In the genomic region with DNA sequence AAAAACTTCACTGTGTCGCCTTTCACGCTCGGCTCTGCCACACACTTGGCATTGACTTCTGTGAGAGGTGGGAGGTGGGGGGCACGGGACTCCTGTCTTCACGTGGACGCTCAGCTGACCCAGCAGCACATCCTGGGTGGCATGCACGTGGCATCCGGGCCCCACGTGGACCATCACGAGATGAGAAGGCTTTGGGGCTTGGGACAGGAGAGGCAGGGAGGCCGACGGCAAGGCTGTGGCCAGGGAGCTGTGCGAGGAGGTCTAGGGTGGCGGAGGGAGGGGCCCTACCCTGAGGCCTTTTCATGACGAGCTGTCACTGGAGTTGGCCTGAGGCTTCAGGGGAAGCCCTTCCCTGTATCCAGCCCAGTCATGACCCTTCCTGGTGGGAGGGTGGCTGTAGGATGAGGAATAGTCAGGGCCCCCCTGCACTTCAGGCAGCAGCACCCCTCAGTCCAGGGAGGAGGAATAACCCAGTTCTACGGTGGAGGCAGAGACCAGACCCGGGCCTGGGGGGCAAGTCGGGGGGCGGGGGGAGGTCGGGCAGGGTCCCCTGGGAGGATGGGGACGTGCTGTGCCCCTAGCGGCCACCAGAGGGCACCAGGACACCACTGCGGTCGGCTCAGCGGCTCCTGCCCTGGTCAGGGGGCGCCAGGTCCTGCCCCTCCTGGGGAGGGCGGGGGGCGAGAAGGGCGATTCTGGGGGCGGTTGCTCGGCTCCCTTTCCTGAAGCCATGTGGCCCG, we compare ENCODE assay signal across 7 cellular contexts. TPM values are rescaled to one million over a fixed set of nuclear protein-coding genes. Genes with fewer than 3 reads are reported as not detected.
DNase-seq lines count a peak whose midpoint lies in the region; ATAC-seq and TF ChIP-seq lines count a peak whose summit lies in the region.
"Had no signal": no experiment of that assay in that cellular context is flagged by ENCODE, and none has a peak within 500 bp of the region (broad histone marks: within the 10 kb centered on the region; RNA-seq: fewer than 3 reads in every experiment).

No MANE protein-coding gene starts in this region.

- H3K79me2 ChIP-seq in DND-41 (ENCODE audit: insufficient read depth, low read length) = no peaks in the 10 kb centered on the region
- no peaks in the 10 kb centered on the region for H3K79me2 ChIP-seq in SU-DHL-6 (ENCODE audit: insufficient read depth, low read length)

- H3K4me3 ChIP-seq in DND-41 (ENCODE audit: low read depth in 1 of 2, low read length in 2 of 2) (no peak overlapping the region), SU-DHL-6 (ENCODE audit: insufficient read depth, low read length, poor library complexity, severe bottlenecking) (no peak overlapping the region), coronary artery (peak overlapping the region; percentile 40), gastrocnemius medialis (peak overlapping the region in 3 of 4 donors; percentile 37 to 39 (median 37))

- H3F3A ChIP-seq in SU-DHL-6 (ENCODE audit: insufficient read depth) = no peaks in the 10 kb centered on the region

- peak; percentile 88 for ATAC-seq in DND-41 (ENCODE audit: insufficient read depth, low read depth)
- no peak for ATAC-seq in gastrocnemius medialis

- peaks cover 12% of the 10 kb centered on the region for H4K20me1 ChIP-seq in DND-41 (ENCODE audit: insufficient read depth, low read length)
- H4K20me1 ChIP-seq in SU-DHL-6 (ENCODE audit: low read depth, low read length) = no peaks in the 10 kb centered on the region

- TF ChIP-seq POLR2A in gastrocnemius medialis (IDR thresholded peaks at IDR 0.05) = no peak

- DNase-seq in DND-41 (peak; percentile 61), coronary artery (ENCODE audit: low spot score) (no peak), gastrocnemius medialis (peak in 1 of 2 donors; percentile 60), NCI-H1436 treated with DMSO at 0.1 percent for 48 hours (lab: John Stamatoyannopoulos, UW) (no peak), NCI-H446 treated with DMSO at 0.1 percent for 48 hours (lab: John Stamatoyannopoulos, UW) (no peak)

- intact Hi-C loops in gastrocnemius medialis (cut with DNase I; ENCODE audit: low total_unique reads) = loop anchor here (1.0 to 5.0 kb wide), 2 partner anchors 80 to 363 kb away; partner anchors contain the start of gene DVL1

- no peak overlapping the region for H3K9ac ChIP-seq in DND-41 (ENCODE audit: low read depth, low read length)
- H3K9ac ChIP-seq in SU-DHL-6 (ENCODE audit: low read length) = no peak overlapping the region

- H3K27me3 ChIP-seq in DND-41 (ENCODE audit: insufficient read depth, low read length, poor library complexity) (no peaks in the 10 kb centered on the region), SU-DHL-6 (ENCODE audit: low read length) (no peaks in the 10 kb centered on the region), gastrocnemius medialis (no peaks in the 10 kb centered on the region)

- H3K36me3 ChIP-seq in DND-41 (ENCODE audit: insufficient read depth, low read length) (no peaks in the 10 kb centered on the region), SU-DHL-6 (ENCODE audit: low read length) (no peaks in the 10 kb centered on the region), gastrocnemius medialis (no peaks in the 10 kb centered on the region)

- in situ Hi-C loops in gastrocnemius medialis (cut with MboI; ENCODE audit: low sequenced_read_pairs in 4 of 4) = loop anchor here in 2 of 4 donors (10.0 kb wide), 1 partner anchor 81 kb away; no protein-coding TSS in a partner anchor

- no peaks in the 10 kb centered on the region for H3K9me2 ChIP-seq in SU-DHL-6 (replicated peaks; ENCODE audit: insufficient read depth, low read length)

- H3K27ac ChIP-seq in DND-41 (ENCODE audit: low read length) (no peak overlapping the region), SU-DHL-6 (ENCODE audit: low read depth, low read length) (no peak overlapping the region), coronary artery (no peak overlapping the region), gastrocnemius medialis (peak overlapping the region; percentile 100)

- H3K9me3 ChIP-seq in DND-41 (ENCODE audit: insufficient read depth, low read length, severe bottlenecking) = no peaks in the 10 kb centered on the region
- no peaks in the 10 kb centered on the region for H3K9me3 ChIP-seq in SU-DHL-6 (ENCODE audit: insufficient read depth, low read length)
- H3K9me3 ChIP-seq in gastrocnemius medialis = no peaks in the 10 kb centered on the region

- H2AFZ ChIP-seq in DND-41 (ENCODE audit: low read depth, low read length) (no peak overlapping the region), SU-DHL-6 (ENCODE audit: low read depth, low read length, severe bottlenecking) (no peak overlapping the region)

- peak; percentile 78 for TF ChIP-seq CTCF in DND-41 (IDR thresholded peaks at IDR 0.05; ENCODE audit: borderline replicate concordance, extremely low read depth, low read length, poor library complexity, severe bottlenecking)
- TF ChIP-seq CTCF in SU-DHL-6 (IDR thresholded peaks at IDR 0.05; ENCODE audit: insufficient read depth, low read length, poor library complexity, severe bottlenecking) = peak; percentile 63
- peak; percentile 98 for TF ChIP-seq CTCF in coronary artery (IDR thresholded peaks at IDR 0.05)
- peak; percentile 49 to 99 (median 75) for TF ChIP-seq CTCF in gastrocnemius medialis (IDR thresholded peaks at IDR 0.05 in 4 of 5, conservative IDR thresholded peaks at IDR 0.05 in 1 of 5)

- H3K4me2 ChIP-seq in DND-41 (ENCODE audit: insufficient read depth, low read length) (peak overlapping the region; percentile 41; the same call in 1 of the 2 replicates), SU-DHL-6 (ENCODE audit: low read depth, low read length, poor library complexity, severe bottlenecking) (no peak overlapping the region)

- peaks cover 2% of the 10 kb centered on the region; the same call in 1 of the 2 replicates for H3K4me1 ChIP-seq in DND-41 (ENCODE audit: insufficient read depth, low read length)
- peaks cover 22 to 27% of the 10 kb centered on the region in 2 donors for H3K4me1 ChIP-seq in gastrocnemius medialis

RNA-seq across cellular contexts. Expression of gene PERM1, which starts 2.0 kb away (rescaled TPM):
- 100 to 1,000 TPM in 2 of 4 donors, 10 to 100 TPM in 2; 38.9 to 218 (median 98.8) TPM for total RNA-seq in gastrocnemius medialis
- total RNA-seq: NCI-H460 had no signal

RNA-seq across cellular contexts. Expression of gene HES4, which starts 16.0 kb away (rescaled TPM):
- 10 to 100 TPM in 2 of 4 donors, 1 to 10 TPM in 2; 6.4 to 17.4 (median 9.5) TPM for total RNA-seq in gastrocnemius medialis

RNA-seq across cellular contexts. Expression of gene PLEKHN1, which starts 17.6 kb away (rescaled TPM):
- under 1 TPM in 1 of 4 donors, not detected in 3; 0.23 TPM for total RNA-seq in gastrocnemius medialis

RNA-seq across cellular contexts. Expression of gene KLHL17, which starts 23.5 kb away (rescaled TPM):
- 1 to 10 TPM; 1.3 to 5.7 (median 2.3) TPM for total RNA-seq in gastrocnemius medialis

RNA-seq across cellular contexts. Expression of gene NOC2L, which starts 24.9 kb away (rescaled TPM):
- 100 to 1,000 TPM in 1 of 4 donors, 10 to 100 TPM in 3; 47.4 to 115 (median 74.2) TPM for total RNA-seq in gastrocnemius medialis

Comparison
In these comparisons a context has a peak if more than half of its experiments do, and no peak if none do; other contexts are left out.
1. H3K27ac ChIP-seq: peak in gastrocnemius medialis (4 of 4); none in DND-41 (single experiment), SU-DHL-6 (single experiment) and coronary artery (0 of 2).
2. H3K4me3 ChIP-seq: peak in coronary artery (single experiment) and gastrocnemius medialis (3 of 4); none in DND-41 (0 of 2) and SU-DHL-6 (single experiment).
3. Peak in every context shown above with its lines, with median percentiles within 50 percentile points of each other: CTCF ChIP-seq.